In the genomic region with DNA sequence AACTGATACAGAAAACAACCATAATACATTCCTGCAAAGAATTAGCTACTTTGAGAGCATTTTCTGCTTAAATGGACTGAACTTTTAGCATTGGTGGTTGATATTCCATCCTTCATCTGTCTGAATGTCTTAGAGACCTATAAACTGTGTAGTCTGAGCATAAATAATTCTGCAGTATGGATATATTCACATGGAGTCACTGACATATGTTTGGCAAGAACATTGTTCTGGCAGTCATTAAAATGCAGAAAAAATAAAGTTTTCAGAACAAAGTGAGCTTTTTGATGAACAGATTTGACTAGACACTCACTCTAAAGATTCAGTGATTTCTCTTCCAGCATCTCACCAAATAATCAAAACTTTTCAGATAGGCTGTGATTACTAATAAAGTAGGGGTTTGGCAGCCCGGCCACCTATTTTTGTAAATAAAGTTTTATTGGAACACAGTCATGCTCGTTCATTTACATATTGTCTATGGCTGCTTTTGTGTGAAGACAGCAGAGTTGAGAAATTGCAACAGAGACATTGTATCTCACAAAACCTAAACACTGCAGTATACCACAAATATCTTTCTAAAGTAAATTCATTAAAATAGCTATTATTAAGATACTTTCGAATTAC, we compare ENCODE assay signal across 2 cellular contexts.
TF ChIP-seq lines count a peak whose summit lies in the region.

No MANE protein-coding gene starts in this region.

TF ChIP-seq in GM12891, 5 proteins besides CTCF, POLR2A, EP300 and RAD21:
- TF ChIP-seq TAF1 (IDR thresholded peaks at IDR 0.05; ENCODE audit: low read depth, low read length) (no peak), PAX5 (IDR thresholded peaks at IDR 0.05; ENCODE audit: insufficient read depth, low read length, severe bottlenecking) (no peak), SPI1 (IDR thresholded peaks at IDR 0.05; ENCODE audit: low read depth, low read length) (no peak), POU2F2 (IDR thresholded peaks at IDR 0.05; ENCODE audit: low read depth, low read length) (no peak), POLR2AphosphoS5 (IDR thresholded peaks at IDR 0.05; ENCODE audit: low read depth, low read length) (no peak)

TF ChIP-seq in K562, 482 proteins besides CTCF, POLR2A, EP300 and RAD21:
- TF ChIP-seq, protein P1, sequence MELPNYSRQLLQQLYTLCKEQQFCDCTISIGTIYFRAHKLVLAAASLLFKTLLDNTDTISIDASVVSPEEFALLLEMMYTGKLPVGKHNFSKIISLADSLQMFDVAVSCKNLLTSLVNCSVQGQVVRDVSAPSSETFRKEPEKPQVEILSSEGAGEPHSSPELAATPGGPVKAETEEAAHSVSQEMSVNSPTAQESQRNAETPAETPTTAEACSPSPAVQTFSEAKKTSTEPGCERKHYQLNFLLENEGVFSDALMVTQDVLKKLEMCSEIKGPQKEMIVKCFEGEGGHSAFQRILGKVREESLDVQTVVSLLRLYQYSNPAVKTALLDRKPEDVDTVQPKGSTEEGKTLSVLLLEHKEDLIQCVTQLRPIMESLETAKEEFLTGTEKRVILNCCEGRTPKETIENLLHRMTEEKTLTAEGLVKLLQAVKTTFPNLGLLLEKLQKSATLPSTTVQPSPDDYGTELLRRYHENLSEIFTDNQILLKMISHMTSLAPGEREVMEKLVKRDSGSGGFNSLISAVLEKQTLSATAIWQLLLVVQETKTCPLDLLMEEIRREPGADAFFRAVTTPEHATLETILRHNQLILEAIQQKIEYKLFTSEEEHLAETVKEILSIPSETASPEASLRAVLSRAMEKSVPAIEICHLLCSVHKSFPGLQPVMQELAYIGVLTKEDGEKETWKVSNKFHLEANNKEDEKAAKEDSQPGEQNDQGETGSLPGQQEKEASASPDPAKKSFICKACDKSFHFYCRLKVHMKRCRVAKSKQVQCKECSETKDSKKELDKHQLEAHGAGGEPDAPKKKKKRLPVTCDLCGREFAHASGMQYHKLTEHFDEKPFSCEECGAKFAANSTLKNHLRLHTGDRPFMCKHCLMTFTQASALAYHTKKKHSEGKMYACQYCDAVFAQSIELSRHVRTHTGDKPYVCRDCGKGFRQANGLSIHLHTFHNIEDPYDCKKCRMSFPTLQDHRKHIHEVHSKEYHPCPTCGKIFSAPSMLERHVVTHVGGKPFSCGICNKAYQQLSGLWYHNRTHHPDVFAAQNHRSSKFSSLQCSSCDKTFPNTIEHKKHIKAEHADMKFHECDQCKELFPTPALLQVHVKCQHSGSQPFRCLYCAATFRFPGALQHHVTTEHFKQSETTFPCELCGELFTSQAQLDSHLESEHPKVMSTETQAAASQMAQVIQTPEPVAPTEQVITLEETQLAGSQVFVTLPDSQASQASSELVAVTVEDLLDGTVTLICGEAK (IDR thresholded peaks at IDR 0.05), result peak; percentile 92
- TF ChIP-seq, protein P1 (CRISPR knock-in tag; IDR thresholded peaks at IDR 0.05), result peak; percentile 85
- TF ChIP-seq, protein P2, sequence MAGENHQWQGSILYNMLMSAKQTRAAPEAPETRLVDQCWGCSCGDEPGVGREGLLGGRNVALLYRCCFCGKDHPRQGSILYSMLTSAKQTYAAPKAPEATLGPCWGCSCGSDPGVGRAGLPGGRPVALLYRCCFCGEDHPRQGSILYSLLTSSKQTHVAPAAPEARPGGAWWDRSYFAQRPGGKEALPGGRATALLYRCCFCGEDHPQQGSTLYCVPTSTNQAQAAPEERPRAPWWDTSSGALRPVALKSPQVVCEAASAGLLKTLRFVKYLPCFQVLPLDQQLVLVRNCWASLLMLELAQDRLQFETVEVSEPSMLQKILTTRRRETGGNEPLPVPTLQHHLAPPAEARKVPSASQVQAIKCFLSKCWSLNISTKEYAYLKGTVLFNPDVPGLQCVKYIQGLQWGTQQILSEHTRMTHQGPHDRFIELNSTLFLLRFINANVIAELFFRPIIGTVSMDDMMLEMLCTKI (IDR thresholded peaks at IDR 0.05; ENCODE audit: partially characterized antibody), result no peak
- TF ChIP-seq, protein P3, sequence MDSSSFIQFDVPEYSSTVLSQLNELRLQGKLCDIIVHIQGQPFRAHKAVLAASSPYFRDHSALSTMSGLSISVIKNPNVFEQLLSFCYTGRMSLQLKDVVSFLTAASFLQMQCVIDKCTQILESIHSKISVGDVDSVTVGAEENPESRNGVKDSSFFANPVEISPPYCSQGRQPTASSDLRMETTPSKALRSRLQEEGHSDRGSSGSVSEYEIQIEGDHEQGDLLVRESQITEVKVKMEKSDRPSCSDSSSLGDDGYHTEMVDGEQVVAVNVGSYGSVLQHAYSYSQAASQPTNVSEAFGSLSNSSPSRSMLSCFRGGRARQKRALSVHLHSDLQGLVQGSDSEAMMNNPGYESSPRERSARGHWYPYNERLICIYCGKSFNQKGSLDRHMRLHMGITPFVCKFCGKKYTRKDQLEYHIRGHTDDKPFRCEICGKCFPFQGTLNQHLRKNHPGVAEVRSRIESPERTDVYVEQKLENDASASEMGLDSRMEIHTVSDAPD (CRISPR knock-in tag; IDR thresholded peaks at IDR 0.05), result no peak
- TF ChIP-seq SMAD2 (IDR thresholded peaks at IDR 0.05; ENCODE audit: low read depth, low read length) (no peak), CBX1 (IDR thresholded peaks at IDR 0.05; ENCODE audit: low read depth) (no peak), RFX5 (IDR thresholded peaks at IDR 0.05; ENCODE audit: low read depth, low read length) (no peak)
